In the genomic region with DNA sequence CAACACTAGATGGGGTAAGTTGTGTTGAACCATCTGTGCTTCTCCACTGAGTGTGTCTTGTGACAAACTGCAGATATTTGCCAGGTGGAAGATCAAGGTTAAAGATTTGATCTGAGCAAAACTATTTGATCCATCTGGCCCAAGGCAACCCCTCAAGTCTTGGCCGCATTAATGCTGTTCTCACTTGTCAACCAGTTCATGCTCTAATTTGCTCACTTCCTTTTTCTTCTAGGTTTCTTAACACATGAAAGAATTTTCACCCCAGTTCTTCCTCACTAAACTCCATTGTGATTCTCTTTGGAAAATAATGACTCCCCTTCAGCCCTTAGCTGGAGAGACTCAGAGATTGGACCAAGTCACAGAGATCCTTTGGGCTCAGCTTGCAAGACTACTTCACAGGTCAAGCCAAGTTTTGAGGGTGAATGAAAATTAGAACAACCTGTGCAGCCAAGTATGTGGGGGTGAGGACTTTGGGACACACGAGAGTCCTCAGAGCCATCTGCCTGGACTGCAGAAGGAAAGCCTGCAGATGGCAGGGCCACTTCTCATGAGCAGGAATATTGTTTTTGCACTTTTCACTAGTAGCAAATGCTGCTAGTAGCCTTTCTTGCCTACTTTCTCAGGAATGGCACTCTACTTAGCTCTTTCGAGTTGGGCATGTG, we compare ENCODE assay signal across 1 cellular context.
TF ChIP-seq lines count a peak whose summit lies in the region.

No MANE protein-coding gene starts in this region.

TF ChIP-seq in GM23338, 12 proteins besides CTCF, POLR2A, EP300 and RAD21 (continued from another document):
- no peak for TF ChIP-seq ZNF462 (CRISPR knock-in tag; IDR thresholded peaks at IDR 0.05)
